In genomic region chr14:21476526-21476924, GRCh38 we compare ENCODE assay signal across 1 cellular context.
TF ChIP-seq lines count a peak whose summit lies in the region.

No MANE protein-coding gene starts in this region.

TF ChIP-seq in HEK293, 187 proteins besides CTCF, POLR2A, EP300 and RAD21 (continued from another document):
- TF ChIP-seq ZNF600 (tag by site-specific recombination; IDR thresholded peaks at IDR 0.05), result peak; percentile 37; the same call in 1 of the 2 replicates
- TF ChIP-seq, protein P1, sequence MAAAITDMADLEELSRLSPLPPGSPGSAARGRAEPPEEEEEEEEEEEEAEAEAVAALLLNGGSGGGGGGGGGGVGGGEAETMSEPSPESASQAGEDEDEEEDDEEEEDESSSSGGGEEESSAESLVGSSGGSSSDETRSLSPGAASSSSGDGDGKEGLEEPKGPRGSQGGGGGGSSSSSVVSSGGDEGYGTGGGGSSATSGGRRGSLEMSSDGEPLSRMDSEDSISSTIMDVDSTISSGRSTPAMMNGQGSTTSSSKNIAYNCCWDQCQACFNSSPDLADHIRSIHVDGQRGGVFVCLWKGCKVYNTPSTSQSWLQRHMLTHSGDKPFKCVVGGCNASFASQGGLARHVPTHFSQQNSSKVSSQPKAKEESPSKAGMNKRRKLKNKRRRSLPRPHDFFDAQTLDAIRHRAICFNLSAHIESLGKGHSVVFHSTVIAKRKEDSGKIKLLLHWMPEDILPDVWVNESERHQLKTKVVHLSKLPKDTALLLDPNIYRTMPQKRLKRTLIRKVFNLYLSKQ (tag by site-specific recombination; IDR thresholded peaks at IDR 0.05; ENCODE audit: borderline replicate concordance), result no peak
- no peak for TF ChIP-seq EGR2 (tag by site-specific recombination; IDR thresholded peaks at IDR 0.05; ENCODE audit: low read depth)
- no peak for TF ChIP-seq ZNF624 (tag by site-specific recombination; IDR thresholded peaks at IDR 0.05)
- TF ChIP-seq ZNF335 (tag by site-specific recombination; conservative IDR thresholded peaks at IDR 0.05), result peak; percentile 60
- TF ChIP-seq ZNF16 (tag by site-specific recombination; IDR thresholded peaks at IDR 0.05; ENCODE audit: low read depth), result no peak
- no peak for TF ChIP-seq ZNF366 (tag by site-specific recombination; conservative IDR thresholded peaks at IDR 0.05)
- no peak for TF ChIP-seq ZNF184 (tag by site-specific recombination; IDR thresholded peaks at IDR 0.05)
- no peak for TF ChIP-seq ZNF248 (tag by site-specific recombination; IDR thresholded peaks at IDR 0.05)
- TF ChIP-seq ZNF140 (tag by site-specific recombination; IDR thresholded peaks at IDR 0.05), result no peak
- 0 out of 2 replicates have a peak, but pooled peaks have one; percentile 21 for TF ChIP-seq KLF1 (tag by site-specific recombination; IDR thresholded peaks at IDR 0.05)
